In genomic region chr16:83682858-83683235, GRCh38 we compare ENCODE assay signal across 22 cellular contexts.
"Had no signal": no experiment of that assay in that cellular context is flagged by ENCODE, and none has a peak within 500 bp of the region (broad histone marks: within the 10 kb centered on the region; RNA-seq: fewer than 3 reads in every experiment).

No MANE protein-coding gene starts in this region.

- H3K27me3 Mint-ChIP-seq: activated CD4-positive, alpha-beta T cell treated with anti-CD3 and anti-CD28 coated beads, Interleukin-2, amount 10 ng/mL, durations not matched to agents 7 days and 5 days had no signal

- H3K4me3 ChIP-seq: breast epithelium, esophagus squamous epithelium, right lobe of liver, transverse colon had no signal

- H3K4me3 Mint-ChIP-seq: activated CD4-positive, alpha-beta T cell treated with anti-CD3 and anti-CD28 coated beads, Interleukin-2, amount 10 ng/mL, durations not matched to agents 7 days and 5 days; activated CD8-positive, alpha-beta T cell treated with anti-CD3 and anti-CD28 coated beads for 36 hours; central memory CD8-positive, alpha-beta T cell; dendritic cell treated with granulocyte-macrophage colony-stimulating factor and Interleukin-4, amounts not matched to agents 40 ng/mL and 50 ng/mL, for 4 days; endodermal cell; naive thymus-derived CD8-positive, alpha-beta T cell; T-helper 17 cell had no signal

- H3K4me1 ChIP-seq: breast epithelium, esophagus squamous epithelium, right lobe of liver, transverse colon had no signal

- H3K27ac Mint-ChIP-seq: activated CD4-positive, alpha-beta T cell treated with anti-CD3 and anti-CD28 coated beads, Interleukin-2, amount 10 ng/mL, durations not matched to agents 7 days and 5 days; activated CD8-positive, alpha-beta T cell treated with anti-CD3 and anti-CD28 coated beads for 36 hours; activated naive CD4-positive, alpha-beta T cell treated with anti-CD3 and anti-CD28 coated beads, Interleukin-2, amount 50 U/mL, for 72 hours; dendritic cell treated with granulocyte-macrophage colony-stimulating factor and Interleukin-4, amounts not matched to agents 40 ng/mL and 50 ng/mL, for 4 days; endodermal cell; naive thymus-derived CD8-positive, alpha-beta T cell; T-helper 17 cell had no signal

- H3K27ac ChIP-seq: breast epithelium, esophagus squamous epithelium, right lobe of liver, transverse colon had no signal

- H3K9me3 ChIP-seq: breast epithelium, esophagus squamous epithelium, right lobe of liver, transverse colon had no signal

- H3K4me1 Mint-ChIP-seq: activated CD4-positive, alpha-beta T cell treated with anti-CD3 and anti-CD28 coated beads, Interleukin-2, amount 10 ng/mL, durations not matched to agents 7 days and 5 days; central memory CD8-positive, alpha-beta T cell; T-helper 17 cell had no signal

- H3K27me3 ChIP-seq: breast epithelium, esophagus squamous epithelium, right lobe of liver, transverse colon had no signal

- H3K9me3 Mint-ChIP-seq: activated CD4-positive, alpha-beta T cell treated with anti-CD3 and anti-CD28 coated beads, Interleukin-2, amount 10 ng/mL, durations not matched to agents 7 days and 5 days; activated CD8-positive, alpha-beta T cell treated with anti-CD3 and anti-CD28 coated beads for 36 hours; activated naive CD4-positive, alpha-beta T cell treated with anti-CD3 and anti-CD28 coated beads, Interleukin-2, amount 50 U/mL, for 72 hours; central memory CD8-positive, alpha-beta T cell; dendritic cell treated with granulocyte-macrophage colony-stimulating factor and Interleukin-4, amounts not matched to agents 40 ng/mL and 50 ng/mL, for 4 days; endodermal cell; naive thymus-derived CD8-positive, alpha-beta T cell had no signal

- H3K36me3 Mint-ChIP-seq: activated naive CD4-positive, alpha-beta T cell treated with anti-CD3 and anti-CD28 coated beads, Interleukin-2, amount 50 U/mL, for 72 hours; naive thymus-derived CD8-positive, alpha-beta T cell had no signal

- H3K36me3 ChIP-seq: breast epithelium, esophagus squamous epithelium, right lobe of liver, transverse colon had no signal

- DNase-seq: activated CD4-positive, alpha-beta T cell treated with anti-CD3 and anti-CD28 coated beads, Interleukin-2, amount 10 ng/mL, durations not matched to agents 7 days and 5 days; activated CD4-positive, CD25-positive, alpha-beta regulatory T cell treated with anti-CD3 and anti-CD28 coated beads, Interleukin-2, amount 50 U/mL, for 72 hours; activated CD8-positive, alpha-beta T cell treated with anti-CD3 and anti-CD28 coated beads for 36 hours; activated naive CD4-positive, alpha-beta T cell; activated T-cell treated with anti-CD3 and anti-CD28 coated beads, Interleukin-2, amount 50 U/mL, for 48 hours; endodermal cell; esophagus squamous epithelium; foreskin melanocyte; islet precursor cell; left cardiac atrium; mammary epithelial cell; naive thymus-derived CD8-positive, alpha-beta T cell; right lobe of liver; stimulated activated CD4-positive, alpha-beta T cell treated with anti-CD3 and anti-CD28 coated beads, Interleukin-2, amount 100 ng/mL, for 48 hours; stimulated activated naive CD4-positive, alpha-beta T cell treated with Interleukin-2 at 50 U/mL for 16 hours; T-helper 17 cell; T1000; transverse colon had no signal
